ENCODE assay signal across 8 cellular contexts in genomic region chr7:52150952-52151351, GRCh38.
"Had no signal": no experiment of that assay in that cellular context is flagged by ENCODE, and none has a peak within 500 bp of the region (broad histone marks: within the 10 kb centered on the region; RNA-seq: fewer than 3 reads in every experiment).

No MANE protein-coding gene starts in this region.

- DNase-seq: GDM1, GF-D8 had no signal

- H3K4me3 ChIP-seq: GM12878 had no signal

- ATAC-seq: GM12878 had no signal

- FAIRE-seq: G401.6, GM12878, GM12891, GM12892, GM18507, GM19239 had no signal
